In genomic region chr10:104665174-104665573, GRCh38 we compare ENCODE assay signal across 10 cellular contexts. TPM values are rescaled to one million over a fixed set of nuclear protein-coding genes. Genes with fewer than 3 reads are reported as not detected.
"Had no signal": no experiment of that assay in that cellular context is flagged by ENCODE, and none has a peak within 500 bp of the region (broad histone marks: within the 10 kb centered on the region; RNA-seq: fewer than 3 reads in every experiment).

No MANE protein-coding gene starts in this region.

- DNase-seq: GM23248, GOT3, H7, H9, HCEC 1CT, HFFc6 had no signal

- H3K4me3 ChIP-seq: GM23248, GM23338, HAP-1 had no signal

- ATAC-seq: GM23338, HCT116 had no signal

- H3K9me3 ChIP-seq: HAP-1 had no signal

- H3K4me1 ChIP-seq: HAP-1 had no signal

- H3K36me3 ChIP-seq: HAP-1 had no signal

- H3K27ac ChIP-seq: GM23248 had no signal

RNA-seq across cellular contexts. Expression of gene SORCS3, which starts 24.1 kb away (rescaled TPM):
- total RNA-seq: GM23248, H4, HFFc6 had no signal
